In the genomic region with DNA sequence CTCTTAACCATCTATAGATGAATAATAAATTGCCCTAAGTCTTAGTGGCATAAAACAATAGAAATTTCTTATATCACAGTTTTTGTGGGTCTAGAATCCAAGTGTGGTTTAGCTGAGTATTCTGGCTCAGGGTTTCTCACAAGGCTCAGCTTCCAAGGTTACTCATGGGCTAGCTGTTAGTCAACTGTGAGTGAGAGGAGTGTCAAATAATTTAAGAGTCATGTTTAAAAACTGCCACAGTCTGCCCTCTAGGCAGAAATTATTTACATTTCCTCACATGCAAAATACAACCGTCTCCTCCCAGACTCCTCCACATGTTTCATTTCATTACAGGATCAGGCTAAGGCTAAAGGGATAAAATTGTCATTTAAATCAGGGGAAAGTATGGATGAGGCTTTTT, we compare ENCODE assay signal across 13 cellular contexts.
DNase-seq lines count a peak whose midpoint lies in the region; ATAC-seq and TF ChIP-seq lines count a peak whose summit lies in the region.
"Had no signal": no experiment of that assay in that cellular context is flagged by ENCODE, and none has a peak within 500 bp of the region (broad histone marks: within the 10 kb centered on the region; RNA-seq: fewer than 3 reads in every experiment).

No MANE protein-coding gene starts in this region.

- in situ Hi-C loops in astrocyte of the cerebellum (cut with HindIII; ENCODE audit: low sequenced_read_pairs) = no loop called here

- POLR2A ChIA-PET in AG04449 (lab: Yijun Ruan, JAX) = no interaction called here

- H3K4me3 ChIP-seq in AG04449 (ENCODE audit: low read depth, low read length) = no peak overlapping the region
- no peak overlapping the region for H3K4me3 ChIP-seq in astrocyte of the cerebellum (ENCODE audit: low read depth, low read length)
- H3K4me3 ChIP-seq: neural progenitor cell had no signal

- no peak for ATAC-seq in HG02884 (IDR thresholded peaks at IDR 0.05; ENCODE audit: unreplicated experiment)
- ATAC-seq: stimulated activated naive B cell treated with anti-CD40 and anti-IgM and Interleukin-4, amounts not matched to agents 10 μg/mL and 1 μg/mL and 100 μg/mL, for 72 hours had no signal

- TF ChIP-seq CTCF in AG04449 (IDR thresholded peaks at IDR 0.05; ENCODE audit: insufficient read depth, low read length, missing control alignments) = no peak
- no peak for TF ChIP-seq CTCF in astrocyte of the cerebellum (IDR thresholded peaks at IDR 0.05; ENCODE audit: low read depth, low read length, missing control alignments)

- CTCF ChIA-PET in AG04449 (lab: Yijun Ruan, JAX) = interaction anchor here (1.3 kb wide), 1 partner anchor 108 kb away, joined by 4 read pairs; no protein-coding TSS in a partner anchor

- peak; percentile 52 for DNase-seq in AG04449 (ENCODE audit: low read depth, low spot score)
- peak; percentile 89 for DNase-seq in LHCN-M2 (ENCODE audit: low read depth)
- peak; percentile 43 for DNase-seq in astrocyte of the cerebellum (ENCODE audit: low read depth)
- DNase-seq in glomerular visceral epithelial cell (ENCODE audit: extremely low spot score) = peak; percentile 29
- DNase-seq in activated CD4-positive, alpha-beta T cell treated with anti-CD3 and anti-CD28 coated beads, Interleukin-2, amount 50 U/mL, for 4 hours = no peak
- no peak for DNase-seq in activated CD8-positive, alpha-beta memory T cell treated with anti-CD3 and anti-CD28 coated beads for 24 hours
- DNase-seq in NOMO-1 treated with DMSO at 0.1 percent for 48 hours (lab: John Stamatoyannopoulos, UW; ENCODE audit: unreplicated experiment) = no peak
- DNase-seq: activated CD4-positive, CD25-positive, alpha-beta regulatory T cell; activated effector memory CD4-positive, alpha-beta T cell treated with Interleukin-2 at 50 U/mL for 16 hours; NCI-H2107; stimulated activated naive B cell treated with anti-CD40 and anti-IgM and Interleukin-4, amounts not matched to agents 10 μg/mL and 1 μg/mL and 100 μg/mL, for 72 hours had no signal

Comparison
In these comparisons a context has a peak if more than half of its experiments do, and no peak if none do; other contexts are left out.
1. DNase-seq: peak in AG04449 (single experiment), LHCN-M2 (single experiment), astrocyte of the cerebellum (single experiment) and glomerular visceral epithelial cell (single experiment); none in activated CD4-positive, alpha-beta T cell treated with anti-CD3 and anti-CD28 coated beads, Interleukin-2, amount 50 U/mL, for 4 hours (0 of 2), activated CD8-positive, alpha-beta memory T cell treated with anti-CD3 and anti-CD28 coated beads for 24 hours (single experiment) and NOMO-1 treated with DMSO at 0.1 percent for 48 hours (single experiment).